8 cellular contexts compared by ENCODE assay signal in the genomic region with DNA sequence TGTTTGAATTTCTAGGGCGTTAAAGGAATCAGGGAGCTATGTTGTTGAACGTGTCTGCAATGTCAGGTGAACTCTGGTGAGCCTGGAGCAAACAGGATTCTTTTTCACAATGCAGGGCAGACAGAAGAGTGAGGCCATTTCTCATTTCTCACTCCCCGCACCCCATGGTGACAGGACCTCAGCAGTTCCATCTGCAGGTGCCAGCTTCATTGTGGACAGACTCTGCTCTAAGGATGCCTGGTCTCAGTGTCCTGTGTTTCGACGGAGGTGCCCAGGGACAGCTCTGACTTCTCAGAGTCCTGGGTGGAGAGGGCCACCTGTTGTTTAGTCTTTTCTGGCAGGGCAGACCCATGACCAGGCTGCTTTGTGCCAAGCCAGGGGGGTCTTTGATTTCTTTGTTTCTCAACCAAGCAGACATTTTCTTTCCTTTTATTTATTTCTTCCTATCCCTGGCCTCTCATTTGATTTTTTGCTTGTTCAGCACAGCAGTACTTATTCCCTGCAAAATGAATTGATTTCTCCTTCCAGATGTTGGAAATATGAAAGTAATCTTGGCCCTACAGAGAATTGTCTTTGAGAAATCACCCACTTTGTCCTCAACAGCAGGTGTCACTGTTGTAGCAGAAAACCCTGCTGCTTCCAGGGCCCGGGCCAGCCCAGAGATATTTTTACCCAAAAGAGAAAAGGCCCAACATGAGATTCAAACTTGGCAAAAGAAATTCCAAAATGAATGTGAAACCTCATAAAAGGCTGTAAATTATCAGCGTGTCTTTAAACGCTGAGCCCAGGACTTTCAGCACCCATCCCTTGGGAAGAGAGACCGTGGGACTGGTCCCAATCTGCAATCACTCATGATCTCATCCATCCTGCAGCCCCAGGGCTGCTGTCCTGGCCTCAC.
A peak's percentile ranks its signal among the peaks of the same experiment; 100 is the strongest.
DNase-seq lines count a peak whose midpoint lies in the region; ATAC-seq, FAIRE-seq and TF ChIP-seq lines count a peak whose summit lies in the region.

No MANE protein-coding gene starts in this region.

- H3K4me1 ChIP-seq in osteoblast (ENCODE audit: insufficient read depth, low read length) = no peaks in the 10 kb centered on the region

- H3K79me2 ChIP-seq in osteoblast (ENCODE audit: insufficient read depth, low read length) = no peaks in the 10 kb centered on the region

- H3K4me3 ChIP-seq in GM12864 (ENCODE audit: low read depth, low read length) (no peak overlapping the region), dorsolateral prefrontal cortex (no peak overlapping the region), osteoblast (ENCODE audit: insufficient read depth, low read length) (no peak overlapping the region)

- ATAC-seq in GM21786 (IDR thresholded peaks at IDR 0.05; ENCODE audit: unreplicated experiment) (no peak), GM19324 (IDR thresholded peaks at IDR 0.05; ENCODE audit: low FRiP score, unreplicated experiment) (no peak)
- no peak for ATAC-seq in stimulated activated effector memory CD8-positive, alpha-beta T cell treated with anti-CD3 and anti-CD28 coated beads, Interleukin-12 subunit alpha, Interleukin-12 subunit beta, amount 100 ng/mL, for 72 hours

- no peaks in the 10 kb centered on the region for H4K20me1 ChIP-seq in osteoblast (ENCODE audit: insufficient read depth, low read length)

- DNase-seq in GM12864 (ENCODE audit: low read depth) = no peak
- DNase-seq in NCI-H748 treated with DMSO at 0.1 percent for 48 hours (lab: John Stamatoyannopoulos, UW) = peak; percentile 23
- DNase-seq in dorsolateral prefrontal cortex = peak in 5 of 10 donors; percentile 45 to 65 (median 63)
- no peak for DNase-seq in osteoblast (ENCODE audit: insufficient read length, low spot score, missing footprints)
- DNase-seq in stimulated activated effector memory CD8-positive, alpha-beta T cell treated with anti-CD3 and anti-CD28 coated beads, Interleukin-12 subunit alpha, Interleukin-12 subunit beta, amount 100 ng/mL, for 72 hours (ENCODE audit: low spot score in 2 of 2) = no peak

- H3K27me3 ChIP-seq in dorsolateral prefrontal cortex (no peaks in the 10 kb centered on the region), osteoblast (ENCODE audit: insufficient read depth, low read length) (no peaks in the 10 kb centered on the region)

- intact Hi-C loops in dorsolateral prefrontal cortex (cut with DNase I) = loop anchor here in 1 of 2 donors (5.0 kb wide), 1 partner anchor 1563 kb away; a partner anchor contains a TSS

- H3K9me3 ChIP-seq in osteoblast (ENCODE audit: low read depth, low read length) = no peaks in the 10 kb centered on the region

- TF ChIP-seq CTCF in GM12864 (IDR thresholded peaks at IDR 0.05; ENCODE audit: low read depth, low read length, missing control alignments) = peak; percentile 31
- TF ChIP-seq CTCF in dorsolateral prefrontal cortex (IDR thresholded peaks at IDR 0.05 in 54 of 56, conservative IDR thresholded peaks at IDR 0.05 in 2 of 56; ENCODE audit: low read depth in 1 of 56, partially characterized antibody in 56 of 56) = peak in 55 of 56 donors; percentile 33 to 74 (median 61)
- peak; percentile 48 for TF ChIP-seq CTCF in osteoblast (IDR thresholded peaks at IDR 0.05; ENCODE audit: extremely low read depth, low read depth, low read length)

- no peak overlapping the region for H3K27ac Mint-ChIP-seq in stimulated activated effector memory CD8-positive, alpha-beta T cell treated with anti-CD3 and anti-CD28 coated beads, Interleukin-12 subunit alpha, Interleukin-12 subunit beta, amount 100 ng/mL, for 72 hours

- H3K4me1 Mint-ChIP-seq in stimulated activated effector memory CD8-positive, alpha-beta T cell treated with anti-CD3 and anti-CD28 coated beads, Interleukin-12 subunit alpha, Interleukin-12 subunit beta, amount 100 ng/mL, for 72 hours = no peaks in the 10 kb centered on the region

- no peak overlapping the region for H2AFZ ChIP-seq in osteoblast (ENCODE audit: low read length)

- FAIRE-seq in A204.1 (lab: Jason Lieb, UNC) = peak; percentile 43

- no peak overlapping the region for H3K4me2 ChIP-seq in osteoblast (ENCODE audit: insufficient read depth, low read length)

- no peaks in the 10 kb centered on the region for H3K36me3 ChIP-seq in osteoblast (ENCODE audit: insufficient read depth, low read length)

- no peaks in the 10 kb centered on the region for H3K36me3 Mint-ChIP-seq in stimulated activated effector memory CD8-positive, alpha-beta T cell treated with anti-CD3 and anti-CD28 coated beads, Interleukin-12 subunit alpha, Interleukin-12 subunit beta, amount 100 ng/mL, for 72 hours

- H3K4me3 Mint-ChIP-seq in stimulated activated effector memory CD8-positive, alpha-beta T cell treated with anti-CD3 and anti-CD28 coated beads, Interleukin-12 subunit alpha, Interleukin-12 subunit beta, amount 100 ng/mL, for 72 hours = no peak overlapping the region

- H3K9me3 Mint-ChIP-seq in stimulated activated effector memory CD8-positive, alpha-beta T cell treated with anti-CD3 and anti-CD28 coated beads, Interleukin-12 subunit alpha, Interleukin-12 subunit beta, amount 100 ng/mL, for 72 hours = peaks cover 5% of the 10 kb centered on the region

- peak overlapping the region in 33 of 59 donors; percentile 1 to 80 (median 58) for H3K27ac ChIP-seq in dorsolateral prefrontal cortex
- H3K27ac ChIP-seq in osteoblast (ENCODE audit: low read depth, low read length) = no peak overlapping the region
